In genomic region chr9:12784461-12785250, GRCh38 we compare ENCODE assay signal across 8 cellular contexts. TPM values are rescaled to one million over a fixed set of nuclear protein-coding genes. Genes with fewer than 3 reads are reported as not detected.
DNase-seq lines count a peak whose midpoint lies in the region; ATAC-seq, FAIRE-seq and TF ChIP-seq lines count a peak whose summit lies in the region.

No MANE protein-coding gene starts in this region.

- peak; percentile 67 for FAIRE-seq in A204.1 (lab: Jason Lieb, UNC)

- H3K36me3 ChIP-seq in GM23248 (ENCODE audit: low read depth) (peaks cover 6% of the 10 kb centered on the region; the same call in 1 of the 2 replicates), PC-9 (ENCODE audit: low read depth) (no peaks in the 10 kb centered on the region), gastroesophageal sphincter (no peaks in the 10 kb centered on the region)

- peak; percentile 97 for DNase-seq in GM23248
- DNase-seq in PC-9: peak; percentile 76 to 96
- DNase-seq in activated CD4-positive, alpha-beta T cell treated with anti-CD3 and anti-CD28 coated beads for 36 hours: no peak
- no peak for DNase-seq in activated naive CD4-positive, alpha-beta T cell treated with anti-CD3 and anti-CD28 coated beads, Interleukin-2, amount 50 U/mL, for 72 hours (ENCODE audit: low spot score in 2 of 2)
- DNase-seq in DMS79 treated with DMSO at 0.1 percent for 48 hours (lab: John Stamatoyannopoulos, UW): no peak

- H4K20me1 ChIP-seq in GM23248 (ENCODE audit: insufficient read depth) (no peaks in the 10 kb centered on the region), PC-9 (ENCODE audit: insufficient read depth) (no peaks in the 10 kb centered on the region)

- H3K4me2 ChIP-seq in GM23248 (ENCODE audit: unreplicated experiment) (peak overlapping the region; percentile 36), PC-9 (peak overlapping the region; percentile 72)

- peak overlapping the region; percentile 95 for H3K27ac ChIP-seq in GM23248
- peak overlapping the region; percentile 100 for H3K27ac ChIP-seq in PC-9
- H3K27ac ChIP-seq in gastroesophageal sphincter: peak overlapping the region; percentile 77 to 81 (median 80)
- peak overlapping the region; percentile 50 for H3K27ac ChIP-seq in temporal lobe (ENCODE audit: low read depth, low read length)

- WGBS in GM23248 (ENCODE audit: low coverage in 1 of 2, low lambda C conversion rate in 2 of 2, missing lambda C conversion rate in 2 of 2), 2 experiments: 48 to 61% methylated on average over 6 of the region's 6 CpGs
- 53 to 71% methylated on average over 2 of the region's 6 CpGs for WGBS in gastroesophageal sphincter (ENCODE audit: low coverage in 1 of 2), 2 donors

- POLR2A ChIA-PET in PC-9 (lab: Charles Lee; ENCODE audit: unreplicated experiment): no interaction called here
- POLR2A ChIA-PET in activated CD4-positive, alpha-beta T cell treated with anti-CD3 and anti-CD28 coated beads for 36 hours (lab: Charles Lee): no interaction called here

- peaks cover 43% of the 10 kb centered on the region for H3F3A ChIP-seq in GM23248 (ENCODE audit: insufficient read depth)
- peaks cover 25% of the 10 kb centered on the region for H3F3A ChIP-seq in PC-9 (ENCODE audit: insufficient read depth, low read depth)

- H2AFZ ChIP-seq in GM23248: no peak overlapping the region
- 0 out of 2 replicates have a peak overlapping the region, but pooled peaks have one; percentile 41 for H2AFZ ChIP-seq in PC-9

- intact Hi-C loops in PC-9 (cut with micrococcal nuclease; ENCODE audit: unreplicated experiment): loop anchor here (1.0 to 2.0 kb wide), 3 partner anchors 8 to 100 kb away; no protein-coding TSS in a partner anchor
- intact Hi-C loops in activated CD4-positive, alpha-beta T cell treated with anti-CD3 and anti-CD28 coated beads for 36 hours (cut with DNase I, micrococcal nuclease): no loop called here

- peaks cover 11% of the 10 kb centered on the region for H3K9me3 Mint-ChIP-seq in activated CD4-positive, alpha-beta T cell treated with anti-CD3 and anti-CD28 coated beads for 36 hours (ENCODE audit: low read depth)
- peaks cover 16 to 19% of the 10 kb centered on the region in 2 donors for H3K9me3 Mint-ChIP-seq in activated naive CD4-positive, alpha-beta T cell treated with anti-CD3 and anti-CD28 coated beads, Interleukin-2, amount 50 U/mL, for 72 hours

- H3K9ac ChIP-seq in GM23248: peak overlapping the region; percentile 68

- no peaks in the 10 kb centered on the region for H3K36me3 Mint-ChIP-seq in activated CD4-positive, alpha-beta T cell treated with anti-CD3 and anti-CD28 coated beads for 36 hours (ENCODE audit: low read depth)
- peaks cover 0 to 5% of the 10 kb centered on the region in 2 donors for H3K36me3 Mint-ChIP-seq in activated naive CD4-positive, alpha-beta T cell treated with anti-CD3 and anti-CD28 coated beads, Interleukin-2, amount 50 U/mL, for 72 hours

- peak; percentile 76 for ATAC-seq in gastroesophageal sphincter
- ATAC-seq in activated CD4-positive, alpha-beta T cell treated with anti-CD3 and anti-CD28 coated beads for 36 hours: no peak
- ATAC-seq in activated naive CD4-positive, alpha-beta T cell treated with anti-CD3 and anti-CD28 coated beads, Interleukin-2, amount 50 U/mL, for 72 hours: no peak

- H3K79me2 ChIP-seq in GM23248 (ENCODE audit: insufficient read depth) (peaks cover 96% of the 10 kb centered on the region), PC-9 (ENCODE audit: low read depth) (peaks cover 18% of the 10 kb centered on the region; the same call in 1 of the 2 replicates)

- no peaks in the 10 kb centered on the region for H3K9me3 ChIP-seq in GM23248 (ENCODE audit: low read depth)
- 0 out of 2 replicates have a peak, but pooled peaks cover 3% of the 10 kb centered on the region for H3K9me3 ChIP-seq in PC-9 (ENCODE audit: insufficient read depth, low read depth)
- H3K9me3 ChIP-seq in gastroesophageal sphincter: peaks cover 0 to 8% (median 0%) of the 10 kb centered on the region in 3 donors

- TF ChIP-seq POLR2A in gastroesophageal sphincter (IDR thresholded peaks at IDR 0.05): no peak

- TF ChIP-seq EP300 in gastroesophageal sphincter (IDR thresholded peaks at IDR 0.05): no peak

- no peaks in the 10 kb centered on the region for H3K27me3 ChIP-seq in GM23248 (replicated peaks; ENCODE audit: insufficient read depth)
- H3K27me3 ChIP-seq in PC-9 (ENCODE audit: insufficient read depth, low read depth): no peaks in the 10 kb centered on the region
- H3K27me3 ChIP-seq in gastroesophageal sphincter: no peaks in the 10 kb centered on the region

- H3K27ac Mint-ChIP-seq in activated CD4-positive, alpha-beta T cell treated with anti-CD3 and anti-CD28 coated beads for 36 hours: no peak overlapping the region
- H3K27ac Mint-ChIP-seq in activated naive CD4-positive, alpha-beta T cell treated with anti-CD3 and anti-CD28 coated beads, Interleukin-2, amount 50 U/mL, for 72 hours: no peak overlapping the region

- H3K4me1 ChIP-seq in GM23248 (ENCODE audit: insufficient read depth) (peaks cover 44% of the 10 kb centered on the region), PC-9 (replicated peaks; ENCODE audit: insufficient read depth) (peaks cover 35% of the 10 kb centered on the region), gastroesophageal sphincter (peaks cover 10 to 54% (median 14%) of the 10 kb centered on the region in 3 donors)

- BruUV-seq in PC-9 (replicated peaks; lab: Mats Ljungman, UMichigan): no TSS peak

- H3K4me3 ChIP-seq in GM23248 (peak overlapping the region; percentile 38; the same call in 1 of the 2 replicates), PC-9 (peak overlapping the region; percentile 29; the same call in 1 of the 2 replicates), gastroesophageal sphincter (no peak overlapping the region)

- TF ChIP-seq CTCF in PC-9 (conservative IDR thresholded peaks at IDR 0.05) (no peak), gastroesophageal sphincter (IDR thresholded peaks at IDR 0.05) (no peak)

- CTCF ChIA-PET in PC-9 (lab: Charles Lee): interaction anchor here (0.5 to 0.7 kb wide), 2 partner anchors 8 to 35 kb away, joined by 3 to 10 read pairs; no protein-coding TSS in a partner anchor
- CTCF ChIA-PET in activated CD4-positive, alpha-beta T cell treated with anti-CD3 and anti-CD28 coated beads for 36 hours (lab: Charles Lee): no interaction called here

- H3K9me2 ChIP-seq in GM23248 (ENCODE audit: insufficient read depth): no peaks in the 10 kb centered on the region; the same call in 1 of the 2 replicates
- no peaks in the 10 kb centered on the region for H3K9me2 ChIP-seq in PC-9 (ENCODE audit: insufficient read depth)

- no peak overlapping the region for H3K4me3 Mint-ChIP-seq in activated CD4-positive, alpha-beta T cell treated with anti-CD3 and anti-CD28 coated beads for 36 hours

- H3K4me1 Mint-ChIP-seq in activated CD4-positive, alpha-beta T cell treated with anti-CD3 and anti-CD28 coated beads for 36 hours: no peaks in the 10 kb centered on the region

- in situ Hi-C loops in GM23248 (cut with MboI): no loop called here

- no peaks in the 10 kb centered on the region for H3K27me3 Mint-ChIP-seq in activated CD4-positive, alpha-beta T cell treated with anti-CD3 and anti-CD28 coated beads for 36 hours

RNA-seq across cellular contexts. Expression of gene LURAP1L, which starts 9.8 kb away (rescaled TPM):
- total RNA-seq in GM23248 (2014; rRNA removed; shearing (Covaris generic)): 16.2 and 30.4 TPM in 2 replicates
- 25.5 and 26.8 TPM in 2 replicates for polyA plus RNA-seq in GM23248 (2016; fragmentation: Nextera tagmentation; extraction: Ambion mirVana)
- total RNA-seq in PC-9 (2021) (3.6 and 4.1 TPM in 2 replicates), gastroesophageal sphincter (10 to 100 TPM; 13.7 to 29.6 (median 22.7) TPM), temporal lobe (0.98 TPM)
- not detected for total RNA-seq in activated CD4-positive, alpha-beta T cell treated with anti-CD3 and anti-CD28 coated beads for 36 hours
- not detected for total RNA-seq in activated naive CD4-positive, alpha-beta T cell treated with anti-CD3 and anti-CD28 coated beads, Interleukin-2, amount 50 U/mL, for 72 hours

Comparison
In these comparisons a context has a peak if more than half of its experiments do, and no peak if none do; other contexts are left out.
1. DNase-seq: peak in GM23248 (single experiment) and PC-9 (2 of 2); none in activated CD4-positive, alpha-beta T cell treated with anti-CD3 and anti-CD28 coated beads for 36 hours (single experiment), activated naive CD4-positive, alpha-beta T cell treated with anti-CD3 and anti-CD28 coated beads, Interleukin-2, amount 50 U/mL, for 72 hours (0 of 2) and DMS79 treated with DMSO at 0.1 percent for 48 hours (single experiment).
2. H3K27ac ChIP-seq: peak in every context shown above with its lines; median percentile 100 in PC-9; 95 in GM23248; 80 in gastroesophageal sphincter; 50 in temporal lobe.
3. H3K4me3 ChIP-seq: peak in GM23248 (single experiment) and PC-9 (single experiment); none in gastroesophageal sphincter (0 of 2).